11 cellular contexts compared by ENCODE assay signal in the genomic region with DNA sequence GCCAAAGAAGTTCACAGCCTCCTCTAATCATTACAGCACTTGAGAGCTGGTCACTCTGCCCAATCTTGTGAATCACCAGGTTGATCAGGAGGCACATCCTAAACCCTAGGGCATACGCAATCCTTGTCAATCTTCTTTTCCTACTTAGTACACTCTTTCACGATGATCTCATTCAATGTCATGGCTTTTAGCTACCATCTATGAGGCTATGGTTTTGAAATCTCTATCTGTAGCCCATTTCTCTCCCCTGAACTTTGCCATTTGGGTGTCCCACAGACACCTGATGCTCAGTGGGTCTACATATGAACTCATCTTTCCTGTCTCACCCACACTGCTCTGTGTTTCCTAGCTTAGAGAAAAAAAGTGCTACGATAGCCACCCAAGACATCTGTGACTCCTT. TPM values are rescaled to one million over a fixed set of nuclear protein-coding genes. Genes with fewer than 3 reads are reported as not detected.
DNase-seq lines count a peak whose midpoint lies in the region; ATAC-seq and TF ChIP-seq lines count a peak whose summit lies in the region.
"Had no signal": no experiment of that assay in that cellular context is flagged by ENCODE, and none has a peak within 500 bp of the region (broad histone marks: within the 10 kb centered on the region; RNA-seq: fewer than 3 reads in every experiment).

No MANE protein-coding gene starts in this region.

- H3K4me3 ChIP-seq in ACC112 (ENCODE audit: low read depth, low read length) (no peak overlapping the region), GM23248 (no peak overlapping the region), fibroblast of mammary gland (ENCODE audit: control insufficient read depth, low read depth, low read length) (no peak overlapping the region), lower lobe of right lung (no peak overlapping the region)
- H3K4me3 ChIP-seq: ascending aorta had no signal

- H3K36me3 ChIP-seq in ACC112 (ENCODE audit: insufficient read depth, low read length) (0 out of 2 replicates have a peak, but pooled peaks cover 5% of the 10 kb centered on the region), GM23248 (ENCODE audit: low read depth) (no peaks in the 10 kb centered on the region), lower lobe of right lung (peaks cover 17% of the 10 kb centered on the region)

- WGBS in GM23248 (ENCODE audit: low coverage in 1 of 2, low lambda C conversion rate in 2 of 2, missing lambda C conversion rate in 2 of 2), 2 experiments = 75 to 76% methylated on average over 3 of the region's 3 CpGs

- peak overlapping the region; percentile 28; the same call in 1 of the 2 replicates for H3K27ac ChIP-seq in ACC112 (ENCODE audit: low read depth, low read length)
- no peak overlapping the region for H3K27ac ChIP-seq in GM23248
- H3K27ac ChIP-seq in lower lobe of right lung = no peak overlapping the region
- H3K27ac ChIP-seq: ascending aorta, KMS-11 had no signal

- H3F3A ChIP-seq in GM23248 (ENCODE audit: insufficient read depth) = no peaks in the 10 kb centered on the region

- no peaks in the 10 kb centered on the region for H3K9me2 ChIP-seq in GM23248 (ENCODE audit: insufficient read depth)

- ATAC-seq in left colon = no peak
- ATAC-seq in GM21390 (IDR thresholded peaks at IDR 0.05; ENCODE audit: unreplicated experiment) = no peak
- no peak for ATAC-seq in lower lobe of right lung
- ATAC-seq: natural killer cell treated with Interleukin-12 subunit alpha and Interleukin-12 subunit beta and Interleukin-15 and Interleukin-18, amount 100 ng/mL, for 72 hours had no signal

- H3K27me3 ChIP-seq in ACC112 (ENCODE audit: insufficient read depth, low read length) = no peaks in the 10 kb centered on the region
- no peaks in the 10 kb centered on the region for H3K27me3 ChIP-seq in GM23248 (replicated peaks; ENCODE audit: insufficient read depth)
- no peaks in the 10 kb centered on the region for H3K27me3 ChIP-seq in lower lobe of right lung (ENCODE audit: low read depth)
- H3K27me3 ChIP-seq: ascending aorta had no signal

- H4K20me1 ChIP-seq in GM23248 (ENCODE audit: insufficient read depth) = no peaks in the 10 kb centered on the region

- intact Hi-C loops in left colon (cut with DNase I, micrococcal nuclease) (loop anchor here in 1 of 2 donors (5.0 kb wide), 1 partner anchor 70 kb away; the partner anchor contains the start of gene SESN2), lower lobe of right lung (cut with DNase I) (no loop called here)

- TF ChIP-seq CTCF in fibroblast of mammary gland (conservative IDR thresholded peaks at IDR 0.05; ENCODE audit: control insufficient read depth, insufficient read depth, low read depth, low read length) = no peak
- no peak for TF ChIP-seq CTCF in lower lobe of right lung (IDR thresholded peaks at IDR 0.05)

- DNase-seq in GM23248 (peak; percentile 30), SIG-M5 (lab: John Stamatoyannopoulos, UW) (peak; percentile 4), fibroblast of mammary gland (ENCODE audit: low read depth) (peak; percentile 38), NCI-H1105 (lab: John Stamatoyannopoulos, UW) (no peak), left colon (no peak), lower lobe of right lung (no peak)

- no peaks in the 10 kb centered on the region for H3K4me1 ChIP-seq in ACC112 (ENCODE audit: control insufficient read depth, insufficient read depth, low read length, unreplicated experiment)
- peaks cover 7% of the 10 kb centered on the region for H3K4me1 ChIP-seq in GM23248 (ENCODE audit: insufficient read depth)
- H3K4me1 ChIP-seq in lower lobe of right lung = peaks cover 15% of the 10 kb centered on the region

- peaks cover 14% of the 10 kb centered on the region for H3K79me2 ChIP-seq in ACC112 (ENCODE audit: control insufficient read depth, insufficient read depth, low read length, unreplicated experiment)
- peaks cover 10% of the 10 kb centered on the region for H3K79me2 ChIP-seq in GM23248 (ENCODE audit: insufficient read depth)

- H3K9me3 ChIP-seq in GM23248 (ENCODE audit: low read depth) (no peaks in the 10 kb centered on the region), lower lobe of right lung (no peaks in the 10 kb centered on the region)
- H3K9me3 ChIP-seq: ascending aorta had no signal

- H3K4me2 ChIP-seq in GM23248 (ENCODE audit: unreplicated experiment) = no peak overlapping the region
- H3K4me2 ChIP-seq: KMS-11 had no signal

- in situ Hi-C loops in GM23248 (cut with MboI) = no loop called here

- H2AFZ ChIP-seq in ACC112 (ENCODE audit: low read length, unreplicated experiment) (no peak overlapping the region), GM23248 (no peak overlapping the region)

- no peak overlapping the region for H3K9ac ChIP-seq in GM23248
- H3K9ac ChIP-seq: KMS-11 had no signal

RNA-seq across cellular contexts. Expression of gene MED18, which starts 1.9 kb away (rescaled TPM):
- total RNA-seq in GM23248 (2014; rRNA removed; shearing (Covaris generic)) = 8.1 and 10.9 TPM in 2 replicates
- polyA plus RNA-seq in GM23248 (2016; fragmentation: Nextera tagmentation; extraction: Ambion mirVana) = 11.6 and 12.4 TPM in 2 replicates
- 10 to 100 TPM; 29.1 to 31.6 TPM for total RNA-seq in left colon
- 12.6 TPM for total RNA-seq in lower lobe of right lung

RNA-seq across cellular contexts. Expression of gene PHACTR4, which starts 42.6 kb away (rescaled TPM):
- total RNA-seq in GM23248 (2014; rRNA removed; shearing (Covaris generic)) = 3.0 and 5.2 TPM in 2 replicates
- 14.3 and 14.7 TPM in 2 replicates for polyA plus RNA-seq in GM23248 (2016; fragmentation: Nextera tagmentation; extraction: Ambion mirVana)
- total RNA-seq in left colon (10 to 100 TPM; 46.7 to 61.8 TPM), lower lobe of right lung (44.2 TPM)

Comparison
In these comparisons a context has a peak if more than half of its experiments do, and no peak if none do; other contexts are left out.
1. DNase-seq: peak in GM23248 (single experiment), SIG-M5 (single experiment) and fibroblast of mammary gland (single experiment); none in NCI-H1105 (single experiment), left colon (0 of 2) and lower lobe of right lung (single experiment).